ENCODE assay signal across 14 cellular contexts in genomic region chr15:73952171-73952912, GRCh38. TPM values are rescaled to one million over a fixed set of nuclear protein-coding genes. Genes with fewer than 3 reads are reported as not detected.
DNase-seq lines count a peak whose midpoint lies in the region; ATAC-seq and TF ChIP-seq lines count a peak whose summit lies in the region.
"Had no signal": no experiment of that assay in that cellular context is flagged by ENCODE, and none has a peak within 500 bp of the region (broad histone marks: within the 10 kb centered on the region; RNA-seq: fewer than 3 reads in every experiment).

No MANE protein-coding gene starts in this region.

- H3K4me1 ChIP-seq in BLaER1 treated with 17β-estradiol and CSF1 and Interleukin-3, amounts not matched to agents 10 nM and 100 nM = peaks cover 43 to 68% (median 54%) of the 10 kb centered on the region in 10 experiments
- peaks cover 15 to 19% of the 10 kb centered on the region in 2 donors for H3K4me1 ChIP-seq in left lung

- no peak for TF ChIP-seq CTCF in left lung (IDR thresholded peaks at IDR 0.05)

- DNase-seq in left lung (no peak), sciatic nerve (ENCODE audit: low spot score) (no peak), inferior parietal cortex (ENCODE audit: extremely low spot score) (no peak)
- DNase-seq in stimulated activated CD4-positive, alpha-beta T cell treated with anti-CD3 and anti-CD28 coated beads, Interleukin-15, amount 100 ng/mL, for 24 hours = no peak
- no peak for DNase-seq in activated CD4-positive, alpha-beta T cell treated with anti-CD3 and anti-CD28 coated beads, Interleukin-2, amount 50 U/mL, for 4 hours
- DNase-seq: activated CD4-positive, alpha-beta T cell treated with anti-CD3 and anti-CD28 coated beads, Interleukin-2, amount 10 ng/mL, durations not matched to agents 7 days and 5 days; activated naive CD4-positive, alpha-beta T cell treated with anti-CD3 and anti-CD28 coated beads for 36 hours; EL; naive B cell; NCI-H526 treated with DMSO at 0.1 percent for 48 hours; stimulated activated CD4-positive, alpha-beta T cell treated with anti-CD3 and anti-CD28 coated beads, Interleukin-4, amount 100 ng/mL, for 24 hours had no signal

- ATAC-seq in left lung (no peak), sciatic nerve (peak; percentile 16), HG03354 (IDR thresholded peaks at IDR 0.05; ENCODE audit: poor library complexity, severe bottlenecking, unreplicated experiment) (no peak)

- H3K27ac ChIP-seq in BLaER1 treated with 17β-estradiol and CSF1 and Interleukin-3, amounts not matched to agents 10 nM and 100 nM = peak overlapping the region in 10 of 11 experiments; percentile 52 to 93 (median 68); a peak in 18 of 22 replicates
- H3K27ac ChIP-seq in angular gyrus (ENCODE audit: low read depth, low read length) = peak overlapping the region; percentile 91
- peak overlapping the region; percentile 59 to 91 for H3K27ac ChIP-seq in left lung

- peak overlapping the region; percentile 49 to 84 (median 65); a peak in 21 of 22 replicates for H3K9ac ChIP-seq in BLaER1 treated with 17β-estradiol and CSF1 and Interleukin-3, amounts not matched to agents 10 nM and 100 nM

- H3K27me3 ChIP-seq in BLaER1 treated with 17β-estradiol and CSF1 and Interleukin-3, amounts not matched to agents 10 nM and 100 nM = no peaks in the 10 kb centered on the region
- H3K27me3 ChIP-seq in left lung = no peaks in the 10 kb centered on the region

- H3K9me3 ChIP-seq in BLaER1 treated with 17β-estradiol and CSF1 and Interleukin-3, amounts not matched to agents 10 nM and 100 nM (replicated peaks in 1 of 11) = no peaks in the 10 kb centered on the region
- H3K9me3 ChIP-seq in left lung = no peaks in the 10 kb centered on the region

- 0 out of 22 replicates have a peak, but pooled peaks cover 0 to 5% (median 0%) of the 10 kb centered on the region in 11 experiments for H4K20me1 ChIP-seq in BLaER1 treated with 17β-estradiol and CSF1 and Interleukin-3, amounts not matched to agents 10 nM and 100 nM

- peak overlapping the region; percentile 78 to 92 (median 87) for H3K4me2 ChIP-seq in BLaER1 treated with 17β-estradiol and CSF1 and Interleukin-3, amounts not matched to agents 10 nM and 100 nM

- no peak overlapping the region for H3K4me3 ChIP-seq in BLaER1 treated with 17β-estradiol and CSF1 and Interleukin-3, amounts not matched to agents 10 nM and 100 nM
- H3K4me3 ChIP-seq in left lung = no peak overlapping the region

- no peaks in the 10 kb centered on the region for H3K36me3 ChIP-seq in BLaER1 treated with 17β-estradiol and CSF1 and Interleukin-3, amounts not matched to agents 10 nM and 100 nM
- no peaks in the 10 kb centered on the region for H3K36me3 ChIP-seq in left lung

- intact Hi-C loops in left lung (cut with DNase I) (no loop called here), sciatic nerve (cut with DNase I) (no loop called here)

RNA-seq across cellular contexts. Expression of gene LOXL1, which starts 26.1 kb away (rescaled TPM):
- 10 to 100 TPM; 22.3 to 37.0 TPM for total RNA-seq in left lung
- total RNA-seq in sciatic nerve = 16.6 TPM

RNA-seq across cellular contexts. Expression of gene STOML1, which starts 39.8 kb away (rescaled TPM):
- total RNA-seq in left lung (10 to 100 TPM; 20.0 to 29.3 TPM), sciatic nerve (15.2 TPM)

RNA-seq across cellular contexts. Expression of gene PML, which starts 42.2 kb away (rescaled TPM):
- 10 to 100 TPM; 61.2 to 75.2 TPM for total RNA-seq in left lung
- 86.6 TPM for total RNA-seq in sciatic nerve
